ENCODE assay signal across 27 cellular contexts in genomic region chr6:147664092-147664491, GRCh38.
"Had no signal": no experiment of that assay in that cellular context is flagged by ENCODE, and none has a peak within 500 bp of the region (broad histone marks: within the 10 kb centered on the region; RNA-seq: fewer than 3 reads in every experiment).

No MANE protein-coding gene starts in this region.

- H3K4me2 ChIP-seq: smooth muscle cell had no signal

- H3K27ac ChIP-seq: brain microvascular endothelial cell, coronary artery, dorsolateral prefrontal cortex, parathyroid adenoma, right atrium auricular region, upper lobe of left lung had no signal

- H3K79me2 ChIP-seq: parathyroid adenoma had no signal

- H3K4me1 ChIP-seq: parathyroid adenoma, right atrium auricular region, upper lobe of left lung had no signal

- H2AFZ ChIP-seq: parathyroid adenoma had no signal

- H3K9me3 ChIP-seq: right atrium auricular region, upper lobe of left lung had no signal

- H3K4me3 ChIP-seq: coronary artery, dorsolateral prefrontal cortex, right atrium auricular region, smooth muscle cell, upper lobe of left lung had no signal

- DNase-seq: activated CD4-positive, alpha-beta memory T cell treated with anti-CD3 and anti-CD28 coated beads for 36 hours; activated CD4-positive, alpha-beta T cell treated with anti-CD3 and anti-CD28 coated beads, Interleukin-2, amount 10 ng/mL, durations not matched to agents 24 days and 14 days; activated CD4-positive, CD25-positive, alpha-beta regulatory T cell treated with anti-CD3 and anti-CD28 coated beads, Interleukin-2, amount 50 U/mL, for 72 hours; activated CD8-positive, alpha-beta memory T cell treated with anti-CD3 and anti-CD28 coated beads, Interleukin-2, amount 50 U/mL, for 4 hours; activated gamma-delta T cell treated with Interleukin-2 at 50 U/mL for 16 hours; activated naive CD4-positive, alpha-beta T cell treated with anti-CD3 and anti-CD28 coated beads, Interleukin-2, amount 50 U/mL, for 16 hours; activated T-cell treated with anti-CD3 and anti-CD28 coated beads, Interleukin-2, amount 50 U/mL, for 24 hours; amniotic stem cell; brain microvascular endothelial cell; dorsolateral prefrontal cortex; effector memory CD4-positive, alpha-beta T cell; foreskin fibroblast; head of caudate nucleus; hypothalamus; midbrain; naive thymus-derived CD4-positive, alpha-beta T cell; occipital lobe; stimulated activated CD4-positive, alpha-beta T cell treated with anti-CD3 and anti-CD28 coated beads, Interleukin-1b, Interleukin-23, amount 100 ng/mL, for 48 hours; stimulated activated CD4-positive, alpha-beta T cell treated with anti-CD3 and anti-CD28 coated beads, Interleukin-4, amount 100 ng/mL, for 4 hours; stimulated activated CD8-positive, alpha-beta memory T cell treated with anti-CD3 and anti-CD28 coated beads, Interleukin-4, amount 100 ng/mL, for 48 hours; stimulated activated naive CD8-positive, alpha-beta T cell treated with anti-CD3 and anti-CD28 coated beads, Interleukin-15, amount 100 ng/mL, for 72 hours; substantia nigra; upper lobe of left lung had no signal

- H3K9ac ChIP-seq: parathyroid adenoma had no signal

- H3K36me3 ChIP-seq: brain microvascular endothelial cell, right atrium auricular region, upper lobe of left lung had no signal

- H3K27me3 ChIP-seq: brain microvascular endothelial cell, right atrium auricular region, upper lobe of left lung had no signal
